Comparison of ENCODE assay signal across 26 cellular contexts in genomic region chr2:121993682-121994081, GRCh38.
DNase-seq lines count a peak whose midpoint lies in the region; ATAC-seq, FAIRE-seq and TF ChIP-seq lines count a peak whose summit lies in the region.
"Had no signal": no experiment of that assay in that cellular context is flagged by ENCODE, and none has a peak within 500 bp of the region (broad histone marks: within the 10 kb centered on the region; RNA-seq: fewer than 3 reads in every experiment).

No MANE protein-coding gene starts in this region.

- no peak for ATAC-seq in PC-3
- peak; percentile 37 for ATAC-seq in GM12878
- no peak for ATAC-seq in HG03342 (IDR thresholded peaks at IDR 0.05; ENCODE audit: unreplicated experiment)

- H3K9me3 ChIP-seq in PC-3 (ENCODE audit: low read length) (no peaks in the 10 kb centered on the region), GM12878 (replicated peaks; ENCODE audit: control insufficient read depth, insufficient read depth, low read length) (no peaks in the 10 kb centered on the region)
- H3K9me3 ChIP-seq: Peyer's patch, SK-N-SH had no signal

- H3K36me3 Mint-ChIP-seq in mesothelial cell of epicardium = no peaks in the 10 kb centered on the region

- no peaks in the 10 kb centered on the region for H3K4me1 ChIP-seq in PC-3 (ENCODE audit: insufficient read depth, low read length)
- no peaks in the 10 kb centered on the region; the same call in 1 of the 2 replicates for H3K4me1 ChIP-seq in GM12878 (ENCODE audit: control insufficient read depth, insufficient read depth, low read length)
- H3K4me1 ChIP-seq: Peyer's patch had no signal

- CTCF ChIA-PET in PC-3 (lab: Charles Lee) = no interaction called here
- CTCF ChIA-PET in GM12878 (lab: Yijun Ruan, JAX) = no interaction called here

- TF ChIP-seq POLR2A in GM12878 (IDR thresholded peaks at IDR 0.05; ENCODE audit: low read depth, low read length) = no peak

- POLR2A ChIA-PET in PC-3 (lab: Charles Lee; ENCODE audit: unreplicated experiment) = no interaction called here
- POLR2A ChIA-PET in GM12878 (lab: Charles Lee) = interaction anchor here (0.7 kb wide), 1 partner anchor 287 kb away, joined by 5 read pairs; no protein-coding TSS in a partner anchor

- H3K9ac ChIP-seq in PC-3 (ENCODE audit: low read length) (no peak overlapping the region), GM12878 (ENCODE audit: control insufficient read depth, insufficient read depth, low read length) (no peak overlapping the region)
- H3K9ac ChIP-seq: BLaER1, SK-N-SH had no signal

- SMC1A ChIA-PET in GM12878 (lab: Charles Lee; ENCODE audit: uncharacterized antibody, unreplicated experiment) = interaction anchor here (1.1 to 1.4 kb wide), 2 partner anchors 9 to 20 kb away, joined by 3 to 4 read pairs; no protein-coding TSS in a partner anchor

- intact Hi-C loops in PC-3 (cut with micrococcal nuclease) (no loop called here), GM12878 (cut with micrococcal nuclease; ENCODE audit: unreplicated experiment) (no loop called here)

- H3K27ac Mint-ChIP-seq in mesothelial cell of epicardium = no peak overlapping the region
- H3K27ac Mint-ChIP-seq: CD4-positive, alpha-beta T cell had no signal

- H3K36me3 ChIP-seq in PC-3 (ENCODE audit: low read depth, low read length) (no peaks in the 10 kb centered on the region), GM12878 (ENCODE audit: control insufficient read depth in 2 of 2, insufficient read depth in 2 of 2, low read length in 1 of 2) (no peaks in the 10 kb centered on the region)
- H3K36me3 ChIP-seq: BLaER1, Peyer's patch had no signal

- H3K9me2 ChIP-seq in PC-3 (replicated peaks; ENCODE audit: low read length) = no peaks in the 10 kb centered on the region
- H3K9me2 ChIP-seq: SK-N-SH had no signal

- H3F3A ChIP-seq in PC-3 (ENCODE audit: low read length, unreplicated experiment) = no peaks in the 10 kb centered on the region

- peak; percentile 34; the same call in 1 of the 2 replicates for TF ChIP-seq CTCF in PC-3 (conservative IDR thresholded peaks at IDR 0.05; ENCODE audit: low read depth, low read length)
- peak in 1 of 3 experiments; percentile 24; a peak in 2 of 6 replicates for TF ChIP-seq CTCF in GM12878 (IDR thresholded peaks at IDR 0.05 in 2 of 3, conservative IDR thresholded peaks at IDR 0.05 in 1 of 3; ENCODE audit: control insufficient read depth in 2 of 3, extremely low read depth in 1 of 3, insufficient read depth in 1 of 3, low read depth in 3 of 3, low read length in 3 of 3)
- TF ChIP-seq CTCF in mesothelial cell of epicardium (IDR thresholded peaks at IDR 0.05; ENCODE audit: unreplicated experiment) = no peak

- H2AFZ ChIP-seq in PC-3 (ENCODE audit: low read length) = no peak overlapping the region
- H2AFZ ChIP-seq in GM12878 (ENCODE audit: control insufficient read depth, low read depth, low read length) = no peak overlapping the region

- H3K4me1 Mint-ChIP-seq in mesothelial cell of epicardium = no peaks in the 10 kb centered on the region

- no peak overlapping the region for H3K4me2 ChIP-seq in PC-3 (ENCODE audit: low read length)
- H3K4me2 ChIP-seq in GM12878 (ENCODE audit: control insufficient read depth, insufficient read depth) = no peak overlapping the region
- H3K4me2 ChIP-seq: BLaER1, SK-N-SH had no signal

- H3K4me3 ChIP-seq in PC-3 (ENCODE audit: low read length) (no peak overlapping the region), GM12878 (no peak overlapping the region)
- H3K4me3 ChIP-seq: BLaER1, Peyer's patch had no signal

- no TSS peak for BruUV-seq in PC-3 (replicated peaks; lab: Mats Ljungman, UMichigan)
- BruUV-seq in GM12878 (replicated peaks; lab: Mats Ljungman, UMichigan) = no TSS peak

- no peaks in the 10 kb centered on the region for H4K20me1 ChIP-seq in PC-3 (ENCODE audit: low read length)
- H4K20me1 ChIP-seq in GM12878 (ENCODE audit: control insufficient read depth, insufficient read depth) = no peaks in the 10 kb centered on the region
- H4K20me1 ChIP-seq: BLaER1 had no signal

- WGBS in GM12878 (ENCODE audit: insufficient coverage, insufficient replicate concordance, low lambda C conversion rate, missing lambda C conversion rate) = 5% methylated on average over 5 of the region's 5 CpGs

- peak; percentile 16; the same call in 1 of the 2 replicates for TF ChIP-seq RAD21 in GM12878 (IDR thresholded peaks at IDR 0.05; ENCODE audit: insufficient read depth, low read depth, low read length)

- H3K79me2 ChIP-seq in PC-3 (ENCODE audit: low read length) (no peaks in the 10 kb centered on the region), GM12878 (ENCODE audit: control insufficient read depth, insufficient read depth, low read length) (no peaks in the 10 kb centered on the region)

- peaks cover 14% of the 10 kb centered on the region for H3K9me3 Mint-ChIP-seq in mesothelial cell of epicardium
- H3K9me3 Mint-ChIP-seq: CD4-positive, alpha-beta T cell had no signal

- H3K4me3 Mint-ChIP-seq in mesothelial cell of epicardium = no peak overlapping the region
- H3K4me3 Mint-ChIP-seq: CD4-positive, alpha-beta T cell had no signal

- no peak for FAIRE-seq in GM12878 (lab: Jason Lieb, UNC)
- FAIRE-seq: G401.6 had no signal

- in situ Hi-C loops in GM12878 (cut with MboI) = no loop called here

- RAD21 ChIA-PET in GM12878 (lab: Charles Lee; ENCODE audit: unreplicated experiment) = interaction anchor here (1.2 kb wide), 1 partner anchor 20 kb away, joined by 3 read pairs; no protein-coding TSS in a partner anchor

- DNase-seq in NCI-H82 (lab: John Stamatoyannopoulos, UW) (peak; percentile 23), NCI-H82 treated with DMSO at 0.1 percent for 48 hours (lab: John Stamatoyannopoulos, UW; ENCODE audit: unreplicated experiment) (no peak), PC-3 (peak; percentile 7), GM12878 (ENCODE audit: low read depth, low spot score) (no peak), mesothelial cell of epicardium (ENCODE audit: low spot score in 2 of 2, unreplicated experiment in 2 of 2) (no peak), ureter (ENCODE audit: low spot score) (no peak), NCI-H2081 treated with DMSO at 0.1 percent for 48 hours (lab: John Stamatoyannopoulos, UW) (no peak)
- DNase-seq: CD4-positive, alpha-beta T cell; GOT3; HCEC 1CT; Kasumi-1; MV-4-11; NCI-H1105; NCI-H1436 treated with DMSO at 0.1 percent for 48 hours; NCI-H1930; NCI-H446 treated with DMSO at 0.1 percent for 48 hours; NCI-H526; Peyer's patch; SHP77 treated with DMSO at 0.1 percent for 48 hours; SK-N-SH; SW 1271 had no signal

- TF ChIP-seq EP300 in GM12878 (IDR thresholded peaks at IDR 0.05; ENCODE audit: borderline replicate concordance in 1 of 2, control insufficient read depth in 1 of 2, low read depth in 2 of 2, low read length in 2 of 2) = no peak

- H3K27ac ChIP-seq in PC-3 (ENCODE audit: low read length) = no peak overlapping the region
- H3K27ac ChIP-seq in GM12878 (ENCODE audit: control insufficient read depth, insufficient read depth) = no peak overlapping the region
- H3K27ac ChIP-seq: 22Rv1, BLaER1, HL-60, Peyer's patch had no signal

- peaks cover 54% of the 10 kb centered on the region for H3K27me3 ChIP-seq in PC-3 (ENCODE audit: low read length)
- peaks cover 0 to 6% of the 10 kb centered on the region in 2 experiments; a peak in 1 of 4 replicates for H3K27me3 ChIP-seq in GM12878 (replicated peaks in 1 of 2; ENCODE audit: control insufficient read depth in 2 of 2, insufficient read depth in 2 of 2, low read length in 1 of 2)
- H3K27me3 ChIP-seq: BLaER1, Peyer's patch had no signal

- peaks cover 57% of the 10 kb centered on the region for H3K27me3 Mint-ChIP-seq in mesothelial cell of epicardium (ENCODE audit: low read depth)

TF ChIP-seq in GM12878, 131 proteins besides CTCF, POLR2A, EP300 and RAD21:
- peak; percentile 9; the same call in 1 of the 2 replicates for TF ChIP-seq SMC3 (IDR thresholded peaks at IDR 0.05; ENCODE audit: borderline replicate concordance, low read length)
- TF ChIP-seq TARDBP (IDR thresholded peaks at IDR 0.05; ENCODE audit: borderline replicate concordance) = no peak

Comparison
In these comparisons a context has a peak if more than half of its experiments do, and no peak if none do; other contexts are left out.
1. DNase-seq: peak in NCI-H82 (single experiment) and PC-3 (single experiment); none in NCI-H82 treated with DMSO at 0.1 percent for 48 hours (single experiment), GM12878 (single experiment), mesothelial cell of epicardium (0 of 2), ureter (single experiment) and NCI-H2081 treated with DMSO at 0.1 percent for 48 hours (single experiment).